In the genomic region with DNA sequence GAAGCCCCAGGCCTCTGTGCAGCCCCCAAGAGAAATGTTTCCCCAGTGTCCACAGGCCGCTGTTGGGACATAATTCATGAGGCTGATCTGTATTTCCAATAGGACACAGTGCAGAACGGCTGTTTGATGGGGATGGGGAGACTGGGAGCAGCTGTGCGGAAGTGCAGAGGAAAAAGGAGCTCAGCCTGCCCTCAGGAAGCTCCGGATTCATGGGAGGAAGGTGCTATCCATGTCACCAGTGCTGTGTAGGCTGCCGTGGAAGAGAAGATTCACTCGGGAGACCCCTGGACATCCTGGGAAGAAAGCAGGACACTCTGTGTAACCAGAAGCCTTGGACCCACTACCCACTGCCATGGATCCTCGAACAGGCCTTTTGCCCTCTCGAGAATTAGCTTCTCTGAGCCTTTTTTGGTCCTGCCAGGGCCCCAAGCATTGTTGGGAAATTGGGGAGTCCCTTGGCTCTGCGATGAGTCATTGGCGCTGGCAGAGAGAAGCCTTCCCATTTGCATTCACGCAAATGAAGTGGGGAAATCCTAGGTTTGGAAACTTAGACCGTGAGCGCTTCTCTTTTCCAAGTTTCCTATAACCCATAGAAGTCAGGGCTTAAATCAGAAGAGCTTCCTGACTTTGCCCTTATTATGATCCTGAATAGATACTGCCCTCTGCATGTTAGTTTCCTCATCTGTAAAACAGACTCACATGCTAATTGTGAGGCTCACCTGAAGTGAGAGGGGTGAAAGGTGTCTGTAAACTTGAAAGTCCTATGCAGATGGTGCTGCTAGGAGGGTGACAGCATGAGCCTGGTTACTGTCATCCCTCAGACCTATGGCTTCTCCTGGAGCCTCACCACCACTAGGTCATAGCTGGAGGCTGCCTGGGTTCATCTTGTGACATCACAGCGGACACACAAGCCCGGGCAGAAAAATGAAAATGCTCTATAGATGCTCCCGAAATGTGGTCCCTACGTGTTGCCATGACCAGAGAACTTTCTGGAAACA, we compare ENCODE assay signal across 17 cellular contexts.
DNase-seq lines count a peak whose midpoint lies in the region; FAIRE-seq and TF ChIP-seq lines count a peak whose summit lies in the region.
"Had no signal": no experiment of that assay in that cellular context is flagged by ENCODE, and none has a peak within 500 bp of the region (broad histone marks: within the 10 kb centered on the region; RNA-seq: fewer than 3 reads in every experiment).

No MANE protein-coding gene starts in this region.

- H3K36me3 Mint-ChIP-seq in MCF 10A (ENCODE audit: insufficient read depth, unreplicated experiment), result no peaks in the 10 kb centered on the region
- H3K36me3 Mint-ChIP-seq in type B pancreatic cell, result no peaks in the 10 kb centered on the region

- H3K4me3 Mint-ChIP-seq in MCF 10A (ENCODE audit: unreplicated experiment), result no peak overlapping the region
- H3K4me3 Mint-ChIP-seq in type B pancreatic cell, result no peak overlapping the region

- H3K27ac Mint-ChIP-seq in MCF 10A (ENCODE audit: low read depth, unreplicated experiment) (no peak overlapping the region), type B pancreatic cell (no peak overlapping the region)

- TF ChIP-seq POLR2A in breast epithelium (IDR thresholded peaks at IDR 0.05) (no peak), tibial nerve (IDR thresholded peaks at IDR 0.05) (no peak)

- H3K4me1 ChIP-seq in breast epithelium, result no peaks in the 10 kb centered on the region
- peaks cover 6% of the 10 kb centered on the region for H3K4me1 ChIP-seq in keratinocyte (ENCODE audit: control insufficient read depth, extremely low read depth, insufficient read depth, low read length)
- H3K4me1 ChIP-seq in tibial nerve, result no peaks in the 10 kb centered on the region

- CTCF ChIA-PET in MCF 10A (lab: Yijun Ruan, JAX), result interaction anchor here (0.6 to 1.0 kb wide), 2 partner anchors 9 to 75 kb away, joined by 3 read pairs; no protein-coding TSS in a partner anchor

- POLR2A ChIA-PET in MCF 10A (lab: Yijun Ruan, JAX), result no interaction called here

- H3K36me3 ChIP-seq in breast epithelium (no peaks in the 10 kb centered on the region), keratinocyte (ENCODE audit: control insufficient read depth in 2 of 2, extremely low read depth in 1 of 2, insufficient read depth in 2 of 2, low read length in 2 of 2) (no peaks in the 10 kb centered on the region), tibial nerve (no peaks in the 10 kb centered on the region)

- dilution Hi-C loops in keratinocyte (cut with MboI; ENCODE audit: extremely low pct_ligation_motif_present, low sequenced_read_pairs), result no loop called here

- H3K4me1 Mint-ChIP-seq in MCF 10A (ENCODE audit: insufficient read depth, unreplicated experiment) (no peaks in the 10 kb centered on the region), type B pancreatic cell (ENCODE audit: unreplicated experiment) (peaks cover 22% of the 10 kb centered on the region)

- H3K27me3 Mint-ChIP-seq in MCF 10A (ENCODE audit: insufficient read depth, unreplicated experiment) (peaks cover 2% of the 10 kb centered on the region), type B pancreatic cell (peaks cover 50% of the 10 kb centered on the region)

- no peak overlapping the region for H3K9ac ChIP-seq in keratinocyte (ENCODE audit: control insufficient read depth, extremely low read depth, insufficient read depth, low read length)
- H3K9ac ChIP-seq: KMS-11 had no signal

- FAIRE-seq in keratinocyte (lab: Jason Lieb, UNC), result no peak
- no peak for FAIRE-seq in frontal cortex (lab: Jason Lieb, UNC)
- FAIRE-seq: D721Med had no signal

- DNase-seq in MCF 10A (ENCODE audit: unreplicated experiment), result peak; percentile 81
- DNase-seq in breast epithelium (ENCODE audit: low spot score in 2 of 2), result no peak
- peak; percentile 43 for DNase-seq in coronary artery (ENCODE audit: low spot score)
- no peak for DNase-seq in keratinocyte (ENCODE audit: low read depth, low spot score)
- DNase-seq in type B pancreatic cell (ENCODE audit: extremely low spot score, unreplicated experiment), result peak; percentile 36
- no peak for DNase-seq in frontal cortex (ENCODE audit: low spot score in 2 of 2)
- no peak for DNase-seq in NCI-H524 treated with DMSO at 0.1 percent for 48 hours (lab: John Stamatoyannopoulos, UW)
- DNase-seq in tibial nerve (ENCODE audit: low spot score in 2 of 2), result no peak
- DNase-seq: C1 segment of cervical spinal cord, GOT3, NCI-H1694 treated with DMSO at 0.1 percent for 48 hours, NCI-H774, OCI-M1, SHP77 had no signal

- H3K9me1 ChIP-seq in keratinocyte (ENCODE audit: control insufficient read depth, extremely low read depth, insufficient read depth, low read length), result no peaks in the 10 kb centered on the region

- H2AFZ ChIP-seq in keratinocyte (ENCODE audit: control insufficient read depth, low read length), result no peak overlapping the region

- intact Hi-C loops in MCF 10A (cut with micrococcal nuclease), result no loop called here
- intact Hi-C loops in breast epithelium (cut with DNase I; ENCODE audit: low total_unique reads), result no loop called here

- no TSS peak for BruUV-seq in MCF 10A (replicated peaks; lab: Mats Ljungman, UMichigan)

- no peak overlapping the region for H3K4me2 ChIP-seq in keratinocyte (ENCODE audit: control insufficient read depth, extremely low read depth, insufficient read depth, low read depth, low read length)
- H3K4me2 ChIP-seq: KMS-11 had no signal

- H3K9me3 Mint-ChIP-seq in MCF 10A (ENCODE audit: unreplicated experiment) (peaks cover 24% of the 10 kb centered on the region), type B pancreatic cell (no peaks in the 10 kb centered on the region)

- no peak for TF ChIP-seq EP300 in tibial nerve (IDR thresholded peaks at IDR 0.05)

- no peaks in the 10 kb centered on the region for H3K79me2 ChIP-seq in keratinocyte (ENCODE audit: control insufficient read depth, insufficient read depth, low read length)

- no peaks in the 10 kb centered on the region for H4K20me1 ChIP-seq in keratinocyte (ENCODE audit: control insufficient read depth, extremely low read depth, insufficient read depth, low read length)

- H3K9me3 ChIP-seq in breast epithelium (no peaks in the 10 kb centered on the region), keratinocyte (ENCODE audit: control insufficient read depth, low read depth, low read length) (no peaks in the 10 kb centered on the region), tibial nerve (no peaks in the 10 kb centered on the region)

- 81 to 83% methylated on average over 17 of the region's 17 CpGs for WGBS in tibial nerve, 2 donors

- H3K27ac ChIP-seq in breast epithelium (no peak overlapping the region), coronary artery (no peak overlapping the region), keratinocyte (ENCODE audit: control insufficient read depth, insufficient read depth, low read length) (peak overlapping the region; percentile 12), tibial nerve (no peak overlapping the region)
- H3K27ac ChIP-seq: KMS-11, SK-N-MC had no signal

- no peak overlapping the region for H3K4me3 ChIP-seq in breast epithelium
- no peak overlapping the region for H3K4me3 ChIP-seq in coronary artery
- no peak overlapping the region for H3K4me3 ChIP-seq in keratinocyte (ENCODE audit: control insufficient read depth in 2 of 3, extremely low read depth in 1 of 3, insufficient read depth in 2 of 3, low read depth in 1 of 3, low read length in 3 of 3)
- H3K4me3 ChIP-seq in tibial nerve, result no peak overlapping the region
- H3K4me3 ChIP-seq: SK-N-MC had no signal

- TF ChIP-seq CTCF in MCF 10A (IDR thresholded peaks at IDR 0.05; ENCODE audit: unreplicated experiment) (no peak), breast epithelium (IDR thresholded peaks at IDR 0.05) (no peak), coronary artery (IDR thresholded peaks at IDR 0.05) (no peak), keratinocyte (optimal IDR thresholded peaks at IDR 0.05 in 1 of 3, IDR thresholded peaks at IDR 0.05 in 1 of 3, conservative IDR thresholded peaks at IDR 0.05 in 1 of 3; ENCODE audit: extremely low read depth in 1 of 3, insufficient read depth in 2 of 3, low read length in 3 of 3) (no peak), type B pancreatic cell (conservative IDR thresholded peaks at IDR 0.05) (no peak), tibial nerve (IDR thresholded peaks at IDR 0.05) (no peak)

- H3K27me3 ChIP-seq in breast epithelium (peaks cover 0 to 6% of the 10 kb centered on the region in 2 donors), keratinocyte (ENCODE audit: control insufficient read depth, extremely low read depth, insufficient read depth, low read length) (no peaks in the 10 kb centered on the region), tibial nerve (no peaks in the 10 kb centered on the region)

Comparison
In these comparisons a context has a peak if more than half of its experiments do, and no peak if none do; other contexts are left out.
1. DNase-seq: peak in MCF 10A (single experiment), coronary artery (single experiment) and type B pancreatic cell (single experiment); none in breast epithelium (0 of 2), keratinocyte (single experiment), frontal cortex (0 of 2), NCI-H524 treated with DMSO at 0.1 percent for 48 hours (single experiment) and tibial nerve (0 of 2).